Comparison of ENCODE assay signal across 1 cellular context in the genomic region with DNA sequence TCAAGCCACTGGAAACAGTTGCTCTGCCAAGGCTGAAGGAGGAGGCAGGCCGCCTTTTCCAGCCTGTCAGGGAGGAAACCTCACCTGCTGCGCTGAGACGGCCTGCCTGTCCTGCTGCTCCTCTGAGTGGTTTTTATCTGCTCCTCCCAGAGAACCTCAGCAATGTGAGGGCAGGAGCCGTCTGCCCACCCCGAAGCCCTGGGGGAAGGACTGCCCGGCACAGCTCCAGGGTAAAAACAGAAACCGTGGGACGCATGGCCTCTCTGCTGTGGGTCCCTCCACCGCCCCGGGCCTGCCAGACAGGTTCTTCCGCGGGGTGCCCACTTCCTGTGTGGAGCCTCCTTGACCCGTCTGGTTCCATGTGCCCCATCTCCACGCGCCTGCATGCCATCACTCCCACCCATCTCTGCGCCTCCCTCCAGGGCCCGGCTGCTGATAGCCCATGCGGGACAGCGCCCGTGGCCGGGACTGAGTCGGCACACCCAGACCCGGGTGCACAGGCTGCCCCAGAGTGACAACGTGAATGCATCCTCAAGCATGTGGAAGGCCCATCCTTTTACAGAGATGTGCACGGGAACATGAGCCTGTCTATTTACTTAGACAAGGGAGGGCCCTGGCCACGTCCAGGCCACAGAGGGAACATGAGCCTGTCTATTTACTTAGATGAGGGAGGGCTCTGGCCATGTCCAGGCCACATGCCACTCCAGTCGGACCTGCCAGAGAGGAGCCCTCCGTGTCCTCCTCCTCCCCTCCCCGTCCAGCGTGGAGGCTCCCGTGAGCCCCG.
TF ChIP-seq lines count a peak whose summit lies in the region.

No MANE protein-coding gene starts in this region.

TF ChIP-seq in WTC11, 78 proteins besides CTCF, POLR2A, EP300 and RAD21:
- TF ChIP-seq GABPB1 (CRISPR knock-in tag; IDR thresholded peaks at IDR 0.05) (peak; percentile 75), SP1 (CRISPR knock-in tag; conservative IDR thresholded peaks at IDR 0.05) (0 out of 2 replicates have a peak, but pooled peaks have one; percentile 33), TP53 (CRISPR knock-in tag; IDR thresholded peaks at IDR 0.05) (no peak)
TF ChIP-seq in WTC11: peak in this region for 2.
